Comparison of ENCODE assay signal across 8 cellular contexts in the genomic region with DNA sequence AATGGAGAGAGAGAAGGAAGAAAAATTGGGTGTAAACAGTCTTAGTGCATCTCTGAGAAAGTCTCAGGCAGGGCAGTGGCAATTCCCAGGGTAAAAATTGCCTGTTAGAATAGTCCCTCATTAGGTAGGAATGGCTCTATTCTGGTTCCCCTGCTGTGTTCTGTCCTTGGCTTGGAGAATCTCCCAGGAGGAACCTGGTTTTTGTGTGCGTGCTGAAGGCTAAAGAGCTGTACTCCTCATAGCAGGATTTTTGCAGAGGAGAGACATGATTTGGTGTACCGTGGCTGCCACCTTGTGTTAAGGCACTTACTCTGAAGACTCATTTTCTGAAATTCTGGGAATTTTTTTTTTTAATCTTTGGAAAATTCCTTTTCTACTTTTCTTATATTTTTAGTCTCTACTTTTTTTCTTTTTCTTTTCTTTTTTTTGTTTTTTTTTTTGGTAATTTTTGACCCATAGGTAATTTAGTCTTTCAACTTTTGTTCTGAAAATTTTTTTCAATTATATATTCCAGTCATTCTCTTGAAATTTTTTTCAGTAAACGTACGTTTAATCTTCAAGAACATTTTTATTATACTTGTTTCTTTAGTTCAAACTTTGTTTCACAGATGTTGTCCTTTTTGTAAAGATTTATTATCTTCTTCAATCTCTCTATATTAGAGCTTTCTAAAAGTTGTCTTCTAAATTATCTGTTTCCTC.
DNase-seq lines count a peak whose midpoint lies in the region; ATAC-seq and TF ChIP-seq lines count a peak whose summit lies in the region.

No MANE protein-coding gene starts in this region.

- no peaks in the 10 kb centered on the region for H3K36me3 ChIP-seq in brain microvascular endothelial cell (replicated peaks)

- TF ChIP-seq CTCF in brain microvascular endothelial cell (IDR thresholded peaks at IDR 0.05; ENCODE audit: low read depth, low read length, missing control alignments): peak; percentile 72

- ATAC-seq in HG02571 (IDR thresholded peaks at IDR 0.05; ENCODE audit: unreplicated experiment) (no peak), GM21737 (IDR thresholded peaks at IDR 0.05; ENCODE audit: unreplicated experiment) (no peak)

- no peak overlapping the region for H3K27ac ChIP-seq in brain microvascular endothelial cell

- no peak overlapping the region for H3K4me3 ChIP-seq in brain microvascular endothelial cell (ENCODE audit: low read depth, low read length)

- in situ Hi-C loops in brain microvascular endothelial cell (cut with HindIII; ENCODE audit: low pct_ligation_motif_present, low sequenced_read_pairs): no loop called here

- DNase-seq in DMS53 (lab: John Stamatoyannopoulos, UW) (peak; percentile 68), HK-2 (ENCODE audit: unreplicated experiment) (peak; percentile 32), NCI-H748 (lab: John Stamatoyannopoulos, UW; ENCODE audit: unreplicated experiment) (peak; percentile 90), brain microvascular endothelial cell (peak; percentile 57), iPS-NIHi7 (ENCODE audit: extremely low spot score) (peak; percentile 76)
- DNase-seq in stimulated activated CD4-positive, alpha-beta T cell treated with anti-CD3 and anti-CD28 coated beads, Interleukin-4, amount 100 ng/mL, for 48 hours (ENCODE audit: low read depth in 2 of 2): peak; percentile 5 to 11

- H3K27me3 ChIP-seq in brain microvascular endothelial cell (replicated peaks): no peaks in the 10 kb centered on the region

Comparison
In these comparisons a context has a peak if more than half of its experiments do, and no peak if none do; other contexts are left out.
1. DNase-seq: peak in every context shown above with its lines; median percentile 90 in NCI-H748; 76 in iPS-NIHi7; 68 in DMS53; 57 in brain microvascular endothelial cell; 32 in HK-2; 8 in stimulated activated CD4-positive, alpha-beta T cell treated with anti-CD3 and anti-CD28 coated beads, Interleukin-4, amount 100 ng/mL, for 48 hours.